Comparison of ENCODE assay signal across 9 cellular contexts in the genomic region with DNA sequence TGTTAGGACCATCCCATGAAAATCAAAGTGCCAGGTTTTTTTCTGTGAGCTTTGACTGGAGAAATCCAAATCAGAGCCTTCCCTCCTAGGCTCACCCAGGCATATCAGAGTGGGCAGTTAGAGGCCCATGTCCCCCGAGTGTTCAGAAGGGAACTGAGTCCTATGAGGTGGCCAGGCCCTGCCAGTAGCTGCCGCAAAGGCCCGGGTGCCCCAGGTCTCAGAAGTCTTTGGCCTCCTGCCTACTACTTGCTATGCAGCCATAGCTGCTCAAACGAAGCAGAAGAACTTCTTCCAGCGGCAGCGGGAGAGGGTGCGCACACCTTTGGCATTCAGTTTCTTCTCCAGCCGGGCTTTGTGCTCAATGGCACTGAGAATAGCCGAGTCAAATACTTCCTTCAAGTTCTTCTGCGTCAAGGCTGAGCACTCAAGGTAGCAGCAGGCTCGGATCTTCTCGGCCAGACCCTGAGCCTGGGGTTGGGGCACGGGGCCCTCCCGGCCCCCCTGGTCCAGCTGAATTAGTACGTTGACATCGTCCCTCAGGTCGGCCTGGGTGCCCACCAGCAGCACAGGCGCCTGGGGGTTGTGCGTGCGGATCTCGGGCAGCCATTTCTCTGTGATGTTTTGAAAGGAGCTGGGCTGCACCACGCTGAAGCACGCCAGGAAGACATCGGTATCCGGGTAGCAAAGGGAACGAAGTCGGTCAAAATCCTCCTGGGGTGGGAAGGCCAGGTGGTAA. TPM values are rescaled to one million over a fixed set of nuclear protein-coding genes. Genes with fewer than 3 reads are reported as not detected.
DNase-seq lines count a peak whose midpoint lies in the region; ATAC-seq, FAIRE-seq and TF ChIP-seq lines count a peak whose summit lies in the region.
"Had no signal": no experiment of that assay in that cellular context is flagged by ENCODE, and none has a peak within 500 bp of the region (broad histone marks: within the 10 kb centered on the region; RNA-seq: fewer than 3 reads in every experiment).

No MANE protein-coding gene starts in this region.

- no peaks in the 10 kb centered on the region for H3K9me3 Mint-ChIP-seq in activated T-helper 17 cell treated with anti-CD3 and anti-CD28 coated beads, Interleukin-2, amount 50 U/mL, for 72 hours
- H3K9me3 Mint-ChIP-seq in neural crest cell, result no peaks in the 10 kb centered on the region

- no peak for TF ChIP-seq CTCF in neural crest cell (conservative IDR thresholded peaks at IDR 0.05)

- no peak for TF ChIP-seq POLR2A in GM12891 (IDR thresholded peaks at IDR 0.05; ENCODE audit: low read depth, low read length)

- FAIRE-seq in GM12891 (lab: Jason Lieb, UNC), result no peak

- no peak for ATAC-seq in activated T-helper 17 cell treated with anti-CD3 and anti-CD28 coated beads, Interleukin-2, amount 50 U/mL, for 72 hours (replicated peaks)
- no peak for ATAC-seq in GM19397 (IDR thresholded peaks at IDR 0.05; ENCODE audit: unreplicated experiment)

- no peak overlapping the region for H3K27ac Mint-ChIP-seq in activated T-helper 17 cell treated with anti-CD3 and anti-CD28 coated beads, Interleukin-2, amount 50 U/mL, for 72 hours
- H3K27ac Mint-ChIP-seq in neural crest cell (ENCODE audit: unreplicated experiment), result no peak overlapping the region

- H3K27me3 Mint-ChIP-seq in activated T-helper 17 cell treated with anti-CD3 and anti-CD28 coated beads, Interleukin-2, amount 50 U/mL, for 72 hours, result no peaks in the 10 kb centered on the region
- H3K27me3 Mint-ChIP-seq in neural crest cell (ENCODE audit: low read depth), result peaks cover 34% of the 10 kb centered on the region

- in situ Hi-C loops in KBM-7 (cut with MboI; ENCODE audit: low pct_unique_long_range_greater_than_20kb, low sequenced_read_pairs), result no loop called here

- DNase-seq in GM12891 (ENCODE audit: insufficient read length, low spot score), result no peak
- DNase-seq in neural crest cell (ENCODE audit: low read depth, low spot score), result no peak
- no peak for DNase-seq in kidney tubule cell (ENCODE audit: low spot score)
- no peak for DNase-seq in KBM-7
- DNase-seq: tibial artery had no signal

- H3K4me1 Mint-ChIP-seq in activated T-helper 17 cell treated with anti-CD3 and anti-CD28 coated beads, Interleukin-2, amount 50 U/mL, for 72 hours, result peaks cover 8% of the 10 kb centered on the region
- peaks cover 5% of the 10 kb centered on the region for H3K4me1 Mint-ChIP-seq in neural crest cell

- H3K36me3 Mint-ChIP-seq in activated T-helper 17 cell treated with anti-CD3 and anti-CD28 coated beads, Interleukin-2, amount 50 U/mL, for 72 hours (ENCODE audit: low read depth), result no peaks in the 10 kb centered on the region
- no peaks in the 10 kb centered on the region for H3K36me3 Mint-ChIP-seq in neural crest cell (ENCODE audit: low read depth)

- H3K4me3 Mint-ChIP-seq in activated T-helper 17 cell treated with anti-CD3 and anti-CD28 coated beads, Interleukin-2, amount 50 U/mL, for 72 hours, result peak overlapping the region; percentile 58
- peak overlapping the region; percentile 75 for H3K4me3 Mint-ChIP-seq in neural crest cell

TF ChIP-seq in GM12891, 5 proteins besides CTCF, POLR2A, EP300 and RAD21:
- TF ChIP-seq POU2F2 (IDR thresholded peaks at IDR 0.05; ENCODE audit: low read depth, low read length), result no peak
- TF ChIP-seq SPI1 (IDR thresholded peaks at IDR 0.05; ENCODE audit: low read depth, low read length), result 0 out of 2 replicates have a peak, but pooled peaks have one; percentile 15
TF ChIP-seq in GM12891: peak in this region for 1.

RNA-seq across cellular contexts. Expression of a gene that starts 1.1 kb away (rescaled TPM):
- polyA plus RNA-seq in GM12891 (2012; ENCODE audit: low read depth, missing spikeins), result 14.7 TPM
- total RNA-seq in activated T-helper 17 cell treated with anti-CD3 and anti-CD28 coated beads, Interleukin-2, amount 50 U/mL, for 72 hours, result under 1 TPM; 0.24 to 0.45 TPM
- total RNA-seq in neural crest cell, result 0.80 and 1.0 TPM in 2 replicates
- total RNA-seq: myocyte had no signal

RNA-seq across cellular contexts. Expression of a gene that starts 21.3 kb away (rescaled TPM):
- polyA plus RNA-seq in GM12891 (2012; ENCODE audit: low read depth, missing spikeins), result 7.8 TPM
- total RNA-seq in activated T-helper 17 cell treated with anti-CD3 and anti-CD28 coated beads, Interleukin-2, amount 50 U/mL, for 72 hours, result 10 to 100 TPM in 1 of 2 donors, 1 to 10 TPM in 1; 5.6 to 12.0 TPM
- 26.9 and 28.2 TPM in 2 replicates for total RNA-seq in neural crest cell

RNA-seq across cellular contexts. Expression of a gene that starts 29.1 kb away (rescaled TPM):
- 11.6 TPM for polyA plus RNA-seq in GM12891 (2012; ENCODE audit: low read depth, missing spikeins)
- total RNA-seq in activated T-helper 17 cell treated with anti-CD3 and anti-CD28 coated beads, Interleukin-2, amount 50 U/mL, for 72 hours, result 10 to 100 TPM in 1 of 2 donors, 1 to 10 TPM in 1; 8.4 to 11.7 TPM
- total RNA-seq in neural crest cell, result 1.0 and 1.3 TPM in 2 replicates
- total RNA-seq: myocyte had no signal

RNA-seq across cellular contexts. Expression of a gene that starts 44.5 kb away (rescaled TPM):
- not detected for polyA plus RNA-seq in GM12891 (2012; ENCODE audit: low read depth, missing spikeins)
- not detected for total RNA-seq in activated T-helper 17 cell treated with anti-CD3 and anti-CD28 coated beads, Interleukin-2, amount 50 U/mL, for 72 hours
- not detected in 2 replicates for total RNA-seq in neural crest cell
- total RNA-seq: cardiac muscle cell, myocyte had no signal
- polyA plus RNA-seq: cardiac muscle cell had no signal

RNA-seq across cellular contexts. Expression of a gene that starts 56.2 kb away (rescaled TPM):
- 0.09 TPM for polyA plus RNA-seq in GM12891 (2012; ENCODE audit: low read depth, missing spikeins)
- not detected for total RNA-seq in activated T-helper 17 cell treated with anti-CD3 and anti-CD28 coated beads, Interleukin-2, amount 50 U/mL, for 72 hours
- 1.7 and 2.0 TPM in 2 replicates for total RNA-seq in neural crest cell
- polyA plus RNA-seq: cardiac muscle cell had no signal
